In the genomic region with DNA sequence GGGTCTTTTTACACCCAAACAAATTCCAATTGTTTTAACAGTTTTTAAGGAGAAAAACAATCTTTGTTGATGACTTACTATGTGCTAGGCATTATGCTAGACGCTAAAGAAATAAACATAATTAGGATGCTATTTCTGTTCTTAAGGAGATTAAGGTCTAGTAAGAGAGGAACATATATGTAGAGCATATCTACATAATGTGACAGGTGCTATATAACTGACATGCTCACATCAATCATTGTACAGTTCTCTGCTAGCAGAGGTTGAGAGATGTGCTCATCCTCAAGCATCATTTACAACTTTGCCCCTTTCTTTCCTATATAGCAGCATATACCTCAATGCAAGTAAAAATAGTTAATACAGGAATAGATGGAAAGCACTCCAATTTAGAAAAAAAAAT, we compare ENCODE assay signal across 19 cellular contexts. TPM values are rescaled to one million over a fixed set of nuclear protein-coding genes. Genes with fewer than 3 reads are reported as not detected.
DNase-seq lines count a peak whose midpoint lies in the region; ATAC-seq and TF ChIP-seq lines count a peak whose summit lies in the region.
"Had no signal": no experiment of that assay in that cellular context is flagged by ENCODE, and none has a peak within 500 bp of the region (broad histone marks: within the 10 kb centered on the region; RNA-seq: fewer than 3 reads in every experiment).

No MANE protein-coding gene starts in this region.

- H3K4me3 Mint-ChIP-seq in immature natural killer cell, result no peak overlapping the region
- no peak overlapping the region for H3K4me3 Mint-ChIP-seq in neural progenitor cell
- H3K4me3 Mint-ChIP-seq: B cell; CD4-positive, alpha-beta T cell; CD8-positive, alpha-beta T cell had no signal

- no peak for ATAC-seq in sciatic nerve
- ATAC-seq: A549; CD8-positive, alpha-beta T cell had no signal

- intact Hi-C loops in sciatic nerve (cut with DNase I), result no loop called here

- no peaks in the 10 kb centered on the region for H3K27me3 ChIP-seq in cardiac muscle cell
- H3K27me3 ChIP-seq in right atrium auricular region, result no peaks in the 10 kb centered on the region
- no peaks in the 10 kb centered on the region for H3K27me3 ChIP-seq in Karpas-422 (ENCODE audit: low read length)
- no peaks in the 10 kb centered on the region for H3K27me3 ChIP-seq in smooth muscle cell (ENCODE audit: low read depth)
- no peaks in the 10 kb centered on the region for H3K27me3 ChIP-seq in neural progenitor cell
- H3K27me3 ChIP-seq: BLaER1 treated with 17β-estradiol and CSF1 and Interleukin-3, amounts not matched to agents 10 nM and 100 nM had no signal

- H3K27me3 Mint-ChIP-seq in immature natural killer cell (ENCODE audit: low read depth in 3 of 3) (no peaks in the 10 kb centered on the region), neural progenitor cell (ENCODE audit: insufficient read depth, low read depth) (peaks cover 5% of the 10 kb centered on the region)
- H3K27me3 Mint-ChIP-seq: B cell; CD4-positive, alpha-beta T cell had no signal

- H3K4me1 ChIP-seq in cardiac muscle cell (ENCODE audit: low read depth) (peaks cover 41% of the 10 kb centered on the region), right atrium auricular region (no peaks in the 10 kb centered on the region), Karpas-422 (ENCODE audit: low read length) (peaks cover 100% of the 10 kb centered on the region), smooth muscle cell (ENCODE audit: low read depth) (peaks cover 18% of the 10 kb centered on the region), neural progenitor cell (peaks cover 16% of the 10 kb centered on the region)
- H3K4me1 ChIP-seq: BLaER1 treated with 17β-estradiol and CSF1 and Interleukin-3, amounts not matched to agents 10 nM and 100 nM; Caco-2 had no signal

- H3K9me2 ChIP-seq in Karpas-422 (replicated peaks; ENCODE audit: insufficient read depth, low read length), result no peaks in the 10 kb centered on the region

- H3K9me3 ChIP-seq in cardiac muscle cell (ENCODE audit: low read depth) (no peaks in the 10 kb centered on the region), right atrium auricular region (no peaks in the 10 kb centered on the region), Karpas-422 (ENCODE audit: low read length) (peaks cover 4% of the 10 kb centered on the region; the same call in 1 of the 2 replicates), smooth muscle cell (replicated peaks; ENCODE audit: low read depth) (no peaks in the 10 kb centered on the region), neural progenitor cell (ENCODE audit: low read depth) (no peaks in the 10 kb centered on the region)
- H3K9me3 ChIP-seq: A549; BLaER1 treated with 17β-estradiol and CSF1 and Interleukin-3, amounts not matched to agents 10 nM and 100 nM; Caco-2 had no signal

- H3K27ac Mint-ChIP-seq in immature natural killer cell (peak overlapping the region in 4 of 6 donors; percentile 1 to 49 (median 24)), neural progenitor cell (no peak overlapping the region)
- H3K27ac Mint-ChIP-seq: B cell; CD4-positive, alpha-beta T cell; CD8-positive, alpha-beta T cell had no signal

- H3K9me3 Mint-ChIP-seq in immature natural killer cell, result no peaks in the 10 kb centered on the region
- no peaks in the 10 kb centered on the region for H3K9me3 Mint-ChIP-seq in neural progenitor cell
- H3K9me3 Mint-ChIP-seq: CD4-positive, alpha-beta T cell; CD8-positive, alpha-beta T cell had no signal

- H4K20me1 ChIP-seq in Karpas-422 (ENCODE audit: insufficient read depth, low read depth, low read length) (no peaks in the 10 kb centered on the region), smooth muscle cell (ENCODE audit: low read depth) (no peaks in the 10 kb centered on the region), neural progenitor cell (ENCODE audit: low read depth) (no peaks in the 10 kb centered on the region)
- H4K20me1 ChIP-seq: BLaER1 treated with 17β-estradiol and CSF1 and Interleukin-3, amounts not matched to agents 10 nM and 100 nM had no signal

- no peak overlapping the region for H2AFZ ChIP-seq in Karpas-422 (ENCODE audit: low read length)
- no peak overlapping the region for H2AFZ ChIP-seq in smooth muscle cell (ENCODE audit: low read depth)
- H2AFZ ChIP-seq in neural progenitor cell (replicated peaks), result no peak overlapping the region

- WGBS in smooth muscle cell (ENCODE audit: low lambda C conversion rate), result 74% methylated on average over 1 of the region's 1 CpG

- no peak overlapping the region for H3K4me3 ChIP-seq in cardiac muscle cell
- H3K4me3 ChIP-seq in right atrium auricular region, result no peak overlapping the region
- no peak overlapping the region for H3K4me3 ChIP-seq in Karpas-422 (ENCODE audit: low read length)
- no peak overlapping the region for H3K4me3 ChIP-seq in smooth muscle cell
- no peak overlapping the region for H3K4me3 ChIP-seq in neural progenitor cell
- H3K4me3 ChIP-seq: A549; BLaER1 treated with 17β-estradiol and CSF1 and Interleukin-3, amounts not matched to agents 10 nM and 100 nM had no signal

- DNase-seq in cardiac muscle cell (ENCODE audit: low read depth in 1 of 2, low spot score in 1 of 2) (no peak), right atrium auricular region (ENCODE audit: low spot score) (no peak), Karpas-422 (no peak), immature natural killer cell (no peak), smooth muscle cell (lab: John Stamatoyannopoulos, UW; ENCODE audit: unreplicated experiment) (no peak), sciatic nerve (ENCODE audit: low spot score) (no peak), neural progenitor cell (ENCODE audit: low spot score) (no peak)
- DNase-seq: AML-193; Caco-2; Calu3; CD4-positive, alpha-beta T cell; CD8-positive, alpha-beta T cell; DMS79 treated with DMSO at 0.1 percent for 48 hours; GF-D8 had no signal

- H3F3A ChIP-seq in smooth muscle cell (ENCODE audit: low read depth) (no peaks in the 10 kb centered on the region), neural progenitor cell (ENCODE audit: low read depth) (no peaks in the 10 kb centered on the region)

- no peaks in the 10 kb centered on the region for H3K36me3 Mint-ChIP-seq in immature natural killer cell
- no peaks in the 10 kb centered on the region for H3K36me3 Mint-ChIP-seq in neural progenitor cell
- H3K36me3 Mint-ChIP-seq: CD8-positive, alpha-beta T cell had no signal

- H3K4me1 Mint-ChIP-seq in immature natural killer cell (peaks cover 52 to 78% of the 10 kb centered on the region in 2 donors), neural progenitor cell (peaks cover 32% of the 10 kb centered on the region)
- H3K4me1 Mint-ChIP-seq: B cell had no signal

- no peak for TF ChIP-seq CTCF in cardiac muscle cell (IDR thresholded peaks at IDR 0.05; ENCODE audit: low read depth, low read length)
- no peak for TF ChIP-seq CTCF in right atrium auricular region (IDR thresholded peaks at IDR 0.05)
- no peak for TF ChIP-seq CTCF in smooth muscle cell (IDR thresholded peaks at IDR 0.05; ENCODE audit: borderline replicate concordance, insufficient read depth, poor library complexity, severe bottlenecking)
- TF ChIP-seq CTCF in neural progenitor cell (IDR thresholded peaks at IDR 0.05), result no peak

- H3K27ac ChIP-seq in cardiac muscle cell (peak overlapping the region; percentile 46), right atrium auricular region (no peak overlapping the region), Karpas-422 (ENCODE audit: low read length) (peak overlapping the region; percentile 81), smooth muscle cell (ENCODE audit: low read depth) (peak overlapping the region; percentile 66), neural progenitor cell (no peak overlapping the region)
- H3K27ac ChIP-seq: 22Rv1; A549; BLaER1 treated with 17β-estradiol and CSF1 and Interleukin-3, amounts not matched to agents 10 nM and 100 nM; C4-2B had no signal

- H3K79me2 ChIP-seq in Karpas-422 (ENCODE audit: low read length), result peaks cover 100% of the 10 kb centered on the region
- H3K79me2 ChIP-seq in smooth muscle cell (ENCODE audit: low read depth), result no peaks in the 10 kb centered on the region
- no peaks in the 10 kb centered on the region for H3K79me2 ChIP-seq in neural progenitor cell (ENCODE audit: low read depth)

- H3K9ac ChIP-seq in Karpas-422 (ENCODE audit: low read length), result peak overlapping the region; percentile 6
- no peak overlapping the region for H3K9ac ChIP-seq in smooth muscle cell (ENCODE audit: low read depth)
- H3K9ac ChIP-seq in neural progenitor cell, result no peak overlapping the region
- H3K9ac ChIP-seq: BLaER1 treated with 17β-estradiol and CSF1 and Interleukin-3, amounts not matched to agents 10 nM and 100 nM had no signal

- H3K36me3 ChIP-seq in cardiac muscle cell (no peaks in the 10 kb centered on the region), right atrium auricular region (no peaks in the 10 kb centered on the region), Karpas-422 (ENCODE audit: insufficient read depth, low read length) (peaks cover 41% of the 10 kb centered on the region), smooth muscle cell (ENCODE audit: low read depth) (no peaks in the 10 kb centered on the region), neural progenitor cell (no peaks in the 10 kb centered on the region)
- H3K36me3 ChIP-seq: BLaER1 treated with 17β-estradiol and CSF1 and Interleukin-3, amounts not matched to agents 10 nM and 100 nM had no signal

- H3K4me2 ChIP-seq in Karpas-422 (ENCODE audit: low read depth, low read length, poor library complexity, severe bottlenecking) (peak overlapping the region; percentile 15), smooth muscle cell (no peak overlapping the region), neural progenitor cell (no peak overlapping the region)
- H3K4me2 ChIP-seq: A549; BLaER1 treated with 17β-estradiol and CSF1 and Interleukin-3, amounts not matched to agents 10 nM and 100 nM had no signal

RNA-seq across cellular contexts. Expression of a gene that starts 37.5 kb away (rescaled TPM):
- total RNA-seq in cardiac muscle cell, result 97.0 and 105 TPM in 2 replicates
- polyA plus RNA-seq in cardiac muscle cell, result 100 and 120 TPM in 2 replicates
- total RNA-seq in right atrium auricular region, result 10 to 100 TPM; 14.4 to 27.8 TPM
- 205 and 360 TPM in 2 replicates for total RNA-seq in Karpas-422 (2014; rRNA removed; shearing (Covaris generic); ENCODE audit: low replicate concordance)
- 10 to 100 TPM; 58.2 to 88.0 (median 70.8) TPM for polyA plus RNA-seq in immature natural killer cell
- total RNA-seq in smooth muscle cell, result 6.3 and 10.0 TPM in 2 replicates
- polyA plus RNA-seq in smooth muscle cell, result 1.5 and 2.7 TPM in 2 replicates
- total RNA-seq in sciatic nerve, result 19.6 TPM
- total RNA-seq in neural progenitor cell (ENCODE audit: low replicate concordance), result 2.9 and 3.7 TPM in 2 replicates
- total RNA-seq: Caco-2; CD4-positive, alpha-beta T cell had no signal

Comparison
In these comparisons a context has a peak if more than half of its experiments do, and no peak if none do; other contexts are left out.
1. H3K27ac ChIP-seq: peak in cardiac muscle cell (single experiment), Karpas-422 (single experiment) and smooth muscle cell (single experiment); none in right atrium auricular region (0 of 2) and neural progenitor cell (single experiment).